8 cellular contexts compared by ENCODE assay signal in genomic region chr12:54398995-54399793, GRCh38. TPM values are rescaled to one million over a fixed set of nuclear protein-coding genes. Genes with fewer than 3 reads are reported as not detected.
DNase-seq lines count a peak whose midpoint lies in the region; ATAC-seq and TF ChIP-seq lines count a peak whose summit lies in the region.

No MANE protein-coding gene starts in this region.

- H3K27me3 Mint-ChIP-seq in CD14-positive monocyte (ENCODE audit: low read depth in 3 of 3), result no peaks in the 10 kb centered on the region
- H3K27me3 Mint-ChIP-seq in activated T-helper 1 cell treated with anti-CD3 and anti-CD28 coated beads, Interleukin-12 subunit alpha, Interleukin-12 subunit beta, Interleukin-2, Interleukin-4 antibody, amounts not matched to agents 30 ng/mL and 10 ng/mL and 1 ng/mL, durations not matched to agents 14 hours and 24 hours and 36 hours (ENCODE audit: insufficient read depth), result no peaks in the 10 kb centered on the region

- H3K36me3 ChIP-seq in testis (ENCODE audit: low read depth, missing control alignments), result no peaks in the 10 kb centered on the region

- no peak overlapping the region for H3K4me3 Mint-ChIP-seq in CD14-positive monocyte
- no peak overlapping the region for H3K4me3 Mint-ChIP-seq in activated T-helper 1 cell treated with anti-CD3 and anti-CD28 coated beads, Interleukin-12 subunit alpha, Interleukin-12 subunit beta, Interleukin-2, Interleukin-4 antibody, amounts not matched to agents 30 ng/mL and 10 ng/mL and 1 ng/mL, durations not matched to agents 14 hours and 24 hours and 36 hours

- no peak overlapping the region for H3K4me3 ChIP-seq in testis

- H3K27me3 ChIP-seq in testis, result no peaks in the 10 kb centered on the region

- H3K36me3 Mint-ChIP-seq in CD14-positive monocyte, result peaks cover 92 to 99% of the 10 kb centered on the region in 2 donors
- peaks cover 67% of the 10 kb centered on the region for H3K36me3 Mint-ChIP-seq in activated T-helper 1 cell treated with anti-CD3 and anti-CD28 coated beads, Interleukin-12 subunit alpha, Interleukin-12 subunit beta, Interleukin-2, Interleukin-4 antibody, amounts not matched to agents 30 ng/mL and 10 ng/mL and 1 ng/mL, durations not matched to agents 14 hours and 24 hours and 36 hours (ENCODE audit: low read depth)

- intact Hi-C loops in CD14-positive monocyte (cut with micrococcal nuclease), result loop anchor here in 1 of 2 donors (1.0 kb wide), 1 partner anchor 40 kb away; no protein-coding TSS in a partner anchor
- intact Hi-C loops in activated T-helper 1 cell treated with anti-CD3 and anti-CD28 coated beads, Interleukin-12 subunit alpha, Interleukin-12 subunit beta, Interleukin-2, Interleukin-4 antibody, amounts not matched to agents 30 ng/mL and 10 ng/mL and 1 ng/mL, durations not matched to agents 14 hours and 24 hours and 36 hours (cut with micrococcal nuclease), result loop anchor here (1.0 kb wide), 3 partner anchors 14 to 98 kb away; partner anchors contain the start of gene NCKAP1L
- intact Hi-C loops in testis (cut with DNase I; ENCODE audit: low total_unique reads), result loop anchor here (5.0 kb wide), 1 partner anchor 38 kb away; no protein-coding TSS in a partner anchor

- H3K27ac ChIP-seq in testis, result no peak overlapping the region

- 73 to 78% methylated on average over 7 to 8 of the region's 8 CpGs for WGBS in testis, 2 donors

- no peak for TF ChIP-seq POLR2A in testis (IDR thresholded peaks at IDR 0.05)

- TF ChIP-seq CTCF in CD14-positive monocyte (IDR thresholded peaks at IDR 0.05) (peak; percentile 97), GM20000 (IDR thresholded peaks at IDR 0.05; ENCODE audit: extremely low read depth, missing control alignments) (peak; percentile 100), omental fat pad (IDR thresholded peaks at IDR 0.05) (peak in 2 of 3 donors; percentile 74 to 90), testis (IDR thresholded peaks at IDR 0.05) (peak; percentile 86 to 97 (median 87))

- peaks cover 10% of the 10 kb centered on the region for H3K4me1 Mint-ChIP-seq in CD14-positive monocyte
- peaks cover 11% of the 10 kb centered on the region for H3K4me1 Mint-ChIP-seq in activated T-helper 1 cell treated with anti-CD3 and anti-CD28 coated beads, Interleukin-12 subunit alpha, Interleukin-12 subunit beta, Interleukin-2, Interleukin-4 antibody, amounts not matched to agents 30 ng/mL and 10 ng/mL and 1 ng/mL, durations not matched to agents 14 hours and 24 hours and 36 hours (ENCODE audit: low read depth)

- peak overlapping the region in 5 of 7 donors; percentile 35 to 73 (median 43) for H3K27ac Mint-ChIP-seq in CD14-positive monocyte
- peak overlapping the region; percentile 71 for H3K27ac Mint-ChIP-seq in activated T-helper 1 cell treated with anti-CD3 and anti-CD28 coated beads, Interleukin-12 subunit alpha, Interleukin-12 subunit beta, Interleukin-2, Interleukin-4 antibody, amounts not matched to agents 30 ng/mL and 10 ng/mL and 1 ng/mL, durations not matched to agents 14 hours and 24 hours and 36 hours

- no peaks in the 10 kb centered on the region for H3K4me1 ChIP-seq in testis

- peaks cover 0 to 5% (median 0%) of the 10 kb centered on the region in 7 donors for H3K9me3 Mint-ChIP-seq in CD14-positive monocyte
- no peaks in the 10 kb centered on the region for H3K9me3 Mint-ChIP-seq in activated T-helper 1 cell treated with anti-CD3 and anti-CD28 coated beads, Interleukin-12 subunit alpha, Interleukin-12 subunit beta, Interleukin-2, Interleukin-4 antibody, amounts not matched to agents 30 ng/mL and 10 ng/mL and 1 ng/mL, durations not matched to agents 14 hours and 24 hours and 36 hours

- DNase-seq in CD14-positive monocyte (ENCODE audit: low spot score) (peak; percentile 87), GM20000 (ENCODE audit: low spot score) (peak; percentile 84), Kasumi-1 (lab: John Stamatoyannopoulos, UW) (peak; percentile 79 to 85), SHP77 (lab: John Stamatoyannopoulos, UW) (peak; percentile 63 to 76), fibroblast of the conjunctiva (ENCODE audit: low read depth) (peak; percentile 77), omental fat pad (ENCODE audit: low spot score) (peak; percentile 92), testis (peak; percentile 92)
- peak; percentile 75 for DNase-seq in activated T-helper 1 cell treated with anti-CD3 and anti-CD28 coated beads, Interleukin-12 subunit alpha, Interleukin-12 subunit beta, Interleukin-2, Interleukin-4 antibody, amounts not matched to agents 30 ng/mL and 10 ng/mL and 1 ng/mL, durations not matched to agents 14 hours and 24 hours and 36 hours (ENCODE audit: low spot score)

- peak; percentile 85 for ATAC-seq in omental fat pad (ENCODE audit: low FRiP score)

- H3K9me3 ChIP-seq in testis, result no peaks in the 10 kb centered on the region

RNA-seq across cellular contexts. Expression of gene ZNF385A, which starts 14.7 kb away (rescaled TPM):
- polyA plus RNA-seq in CD14-positive monocyte, result 10 to 100 TPM; 53.9 to 78.3 TPM
- 0.99 and 1.3 TPM in 2 replicates for total RNA-seq in activated T-helper 1 cell treated with anti-CD3 and anti-CD28 coated beads, Interleukin-12 subunit alpha, Interleukin-12 subunit beta, Interleukin-2, Interleukin-4 antibody, amounts not matched to agents 30 ng/mL and 10 ng/mL and 1 ng/mL, durations not matched to agents 14 hours and 24 hours and 36 hours
- total RNA-seq in omental fat pad, result 10 to 100 TPM in 3 of 4 donors, 1 to 10 TPM in 1; 9.5 to 36.3 (median 21.8) TPM
- total RNA-seq in testis, result 1 to 10 TPM; 3.5 to 5.6 TPM
- 10.9 TPM for polyA plus RNA-seq in testis (ENCODE audit: insufficient read depth, low read depth, low replicate concordance)

RNA-seq across cellular contexts. Expression of gene ITGA5, which starts 19.9 kb away (rescaled TPM):
- polyA plus RNA-seq in CD14-positive monocyte (10 to 100 TPM; 85.5 to 99.4 TPM), testis (ENCODE audit: insufficient read depth, low read depth, low replicate concordance) (16.3 TPM)
- total RNA-seq in activated T-helper 1 cell treated with anti-CD3 and anti-CD28 coated beads, Interleukin-12 subunit alpha, Interleukin-12 subunit beta, Interleukin-2, Interleukin-4 antibody, amounts not matched to agents 30 ng/mL and 10 ng/mL and 1 ng/mL, durations not matched to agents 14 hours and 24 hours and 36 hours, result 31.2 and 31.6 TPM in 2 replicates
- total RNA-seq in omental fat pad (100 to 1,000 TPM in 2 of 4 donors, 10 to 100 TPM in 2; 76.9 to 292 (median 118) TPM), testis (10 to 100 TPM in 1 of 2 donors, 1 to 10 TPM in 1; 9.0 to 10.7 TPM)

RNA-seq across cellular contexts. Expression of gene GPR84, which starts 34.9 kb away (rescaled TPM):
- 1 to 10 TPM; 2.4 to 5.6 TPM for polyA plus RNA-seq in CD14-positive monocyte
- 2.3 and 2.4 TPM in 2 replicates for total RNA-seq in activated T-helper 1 cell treated with anti-CD3 and anti-CD28 coated beads, Interleukin-12 subunit alpha, Interleukin-12 subunit beta, Interleukin-2, Interleukin-4 antibody, amounts not matched to agents 30 ng/mL and 10 ng/mL and 1 ng/mL, durations not matched to agents 14 hours and 24 hours and 36 hours
- total RNA-seq in omental fat pad, result 1 to 10 TPM in 3 of 4 donors, not detected in 1; 1.0 to 3.5 (median 2.9) TPM
- under 1 TPM in 1 of 2 donors, not detected in 1; 0.43 TPM for total RNA-seq in testis
- 0.58 TPM for polyA plus RNA-seq in testis (ENCODE audit: insufficient read depth, low read depth, low replicate concordance)
